1 cellular context compared by ENCODE assay signal in the genomic region with DNA sequence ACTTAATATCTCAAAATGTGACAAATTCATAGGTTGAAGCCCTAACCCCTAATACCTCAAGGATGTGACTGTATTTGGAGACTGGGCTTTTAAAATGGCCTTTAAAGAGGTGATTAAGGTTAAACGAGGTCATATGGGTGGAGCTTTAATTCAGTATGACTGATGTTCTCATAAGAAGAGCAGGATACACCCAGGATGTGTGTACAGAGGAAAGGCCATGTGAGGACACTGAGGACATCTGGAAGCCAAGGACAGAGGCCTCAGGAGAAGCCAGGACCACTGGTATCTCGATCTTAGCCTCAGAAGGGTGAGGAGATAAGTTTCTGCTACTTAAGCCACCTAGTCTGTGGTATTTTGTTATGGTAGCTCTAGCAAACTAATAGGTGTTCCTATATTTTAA.
TF ChIP-seq lines count a peak whose summit lies in the region.

No MANE protein-coding gene starts in this region.

TF ChIP-seq in H1, 55 proteins besides CTCF, POLR2A, EP300 and RAD21:
- no peak for TF ChIP-seq GABPA (IDR thresholded peaks at IDR 0.05; ENCODE audit: borderline replicate concordance, insufficient read depth, low read length)
- TF ChIP-seq CBX5 (IDR thresholded peaks at IDR 0.05; ENCODE audit: low read depth, low read length): no peak
- TF ChIP-seq SIRT6 (IDR thresholded peaks at IDR 0.05; ENCODE audit: low read length): no peak
- TF ChIP-seq SIN3A (conservative IDR thresholded peaks at IDR 0.05 in 1 of 2, IDR thresholded peaks at IDR 0.05 in 1 of 2; ENCODE audit: low read depth in 1 of 2, low read length in 2 of 2): no peak
- TF ChIP-seq RFX5 (IDR thresholded peaks at IDR 0.05; ENCODE audit: borderline replicate concordance, low read depth, low read length): no peak
- TF ChIP-seq, protein P1, sequence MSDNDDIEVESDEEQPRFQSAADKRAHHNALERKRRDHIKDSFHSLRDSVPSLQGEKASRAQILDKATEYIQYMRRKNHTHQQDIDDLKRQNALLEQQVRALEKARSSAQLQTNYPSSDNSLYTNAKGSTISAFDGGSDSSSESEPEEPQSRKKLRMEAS (IDR thresholded peaks at IDR 0.05): no peak
- TF ChIP-seq CREB1 (IDR thresholded peaks at IDR 0.05): no peak
